Comparison of ENCODE assay signal across 6 cellular contexts in the genomic region with DNA sequence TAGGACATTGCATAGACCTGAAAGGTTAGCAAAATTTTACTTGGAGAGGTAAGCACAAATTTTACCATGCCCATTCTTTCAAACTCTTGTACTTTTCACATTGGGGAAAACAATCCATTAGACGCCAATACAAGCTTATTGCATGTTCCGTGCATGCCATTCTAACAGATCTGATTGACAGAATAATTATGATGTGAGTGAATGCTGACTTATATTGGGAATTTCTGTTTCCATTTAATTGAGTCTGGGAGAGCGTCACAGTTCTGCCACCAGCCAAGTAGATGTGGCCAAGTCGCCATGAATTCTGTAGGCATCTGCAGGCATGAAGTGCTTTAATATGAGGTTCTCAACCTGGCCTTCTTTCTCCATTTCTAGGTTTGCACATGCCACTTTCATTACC.
"Had no signal": no experiment of that assay in that cellular context is flagged by ENCODE, and none has a peak within 500 bp of the region (broad histone marks: within the 10 kb centered on the region; RNA-seq: fewer than 3 reads in every experiment).

No MANE protein-coding gene starts in this region.

- DNase-seq: IMR-90, KBM-7, KG1 had no signal

- H3K4me3 ChIP-seq: K562 had no signal

- H3K27ac ChIP-seq: HL-60 had no signal

- ATAC-seq: HepG2, K562 had no signal
